In genomic region chr6:75893058-75893775, GRCh38 we compare ENCODE assay signal across 10 cellular contexts.
DNase-seq lines count a peak whose midpoint lies in the region; ATAC-seq and TF ChIP-seq lines count a peak whose summit lies in the region.
"Had no signal": no experiment of that assay in that cellular context is flagged by ENCODE, and none has a peak within 500 bp of the region (broad histone marks: within the 10 kb centered on the region; RNA-seq: fewer than 3 reads in every experiment).

No MANE protein-coding gene starts in this region.

- ATAC-seq in CD8-positive, alpha-beta T cell: no peak
- ATAC-seq in GM18907 (IDR thresholded peaks at IDR 0.05; ENCODE audit: unreplicated experiment): peak; percentile 66
- peak; percentile 67 for ATAC-seq in HG03175 (IDR thresholded peaks at IDR 0.05; ENCODE audit: unreplicated experiment)
- ATAC-seq in GM19328 (IDR thresholded peaks at IDR 0.05; ENCODE audit: unreplicated experiment): no peak

- H3K9me3 Mint-ChIP-seq in CD8-positive, alpha-beta T cell: no peaks in the 10 kb centered on the region

- no peak for DNase-seq in CD8-positive, alpha-beta T cell
- DNase-seq in NCI-H226 (peak; percentile 17), astrocyte of the cerebellum (ENCODE audit: low read depth) (peak; percentile 73), iPS-NIHi7 (ENCODE audit: extremely low spot score) (peak; percentile 41), transverse colon (no peak)

- H3K4me1 ChIP-seq in CD8-positive, alpha-beta T cell (ENCODE audit: insufficient read depth, low read length): no peaks in the 10 kb centered on the region
- H3K4me1 ChIP-seq in transverse colon: no peaks in the 10 kb centered on the region
- H3K4me1 ChIP-seq: SJCRH30 had no signal

- POLR2A ChIA-PET in CD8-positive, alpha-beta T cell (lab: Charles Lee): no interaction called here

- intact Hi-C loops in CD8-positive, alpha-beta T cell (cut with DNase I, micrococcal nuclease): no loop called here
- intact Hi-C loops in transverse colon (cut with DNase I; ENCODE audit: low total_unique reads): no loop called here

- no peak overlapping the region for H3K4me3 Mint-ChIP-seq in CD8-positive, alpha-beta T cell

- H3K27me3 Mint-ChIP-seq in CD8-positive, alpha-beta T cell (ENCODE audit: low read depth): no peaks in the 10 kb centered on the region

- no peaks in the 10 kb centered on the region for H3K36me3 Mint-ChIP-seq in CD8-positive, alpha-beta T cell

- peaks cover 3% of the 10 kb centered on the region for H3K4me1 Mint-ChIP-seq in CD8-positive, alpha-beta T cell (ENCODE audit: low read depth)

- in situ Hi-C loops in astrocyte of the cerebellum (cut with HindIII; ENCODE audit: low sequenced_read_pairs): loop anchor here (5.0 kb wide), 1 partner anchor 106 kb away; no protein-coding TSS in a partner anchor
- in situ Hi-C loops in transverse colon (cut with MboI; ENCODE audit: low pct_ligation_motif_present in 1 of 4, low pct_unique_long_range_greater_than_20kb in 1 of 4, low sequenced_read_pairs in 3 of 4): no loop called here

- CTCF ChIA-PET in CD8-positive, alpha-beta T cell (lab: Charles Lee): interaction anchor here (0.6 to 3.0 kb wide), 8 partner anchors 9 to 1339 kb away, joined by 3 to 21 read pairs (median 4); no protein-coding TSS in a partner anchor

- H3K36me3 ChIP-seq in CD8-positive, alpha-beta T cell (ENCODE audit: insufficient read depth, low read length): no peaks in the 10 kb centered on the region
- peaks cover 0 to 15% (median 3%) of the 10 kb centered on the region in 4 donors for H3K36me3 ChIP-seq in transverse colon
- H3K36me3 ChIP-seq: neutrophil, SJCRH30 had no signal

- no peaks in the 10 kb centered on the region for H3K9me3 ChIP-seq in CD8-positive, alpha-beta T cell (ENCODE audit: low read length)
- H3K9me3 ChIP-seq in transverse colon: no peaks in the 10 kb centered on the region
- H3K9me3 ChIP-seq: neutrophil, SJCRH30 had no signal

- no peak for TF ChIP-seq EP300 in transverse colon (IDR thresholded peaks at IDR 0.05; ENCODE audit: low read depth)

- 7 to 14% methylated on average over 5 of the region's 5 CpGs for WGBS in transverse colon (ENCODE audit: low coverage in 1 of 2), 2 donors

- TF ChIP-seq CTCF in CD8-positive, alpha-beta T cell (IDR thresholded peaks at IDR 0.05): peak; percentile 84
- TF ChIP-seq CTCF in astrocyte of the cerebellum (IDR thresholded peaks at IDR 0.05; ENCODE audit: low read depth, low read length, missing control alignments): peak; percentile 52
- peak; percentile 60 to 73 (median 63) for TF ChIP-seq CTCF in transverse colon (IDR thresholded peaks at IDR 0.05)

- no peak overlapping the region for H3K27ac Mint-ChIP-seq in CD8-positive, alpha-beta T cell

- no peak for TF ChIP-seq POLR2A in transverse colon (IDR thresholded peaks at IDR 0.05)

- no peak overlapping the region for H3K27ac ChIP-seq in CD8-positive, alpha-beta T cell (ENCODE audit: low read depth, low read length)
- H3K27ac ChIP-seq in transverse colon: no peak overlapping the region
- H3K27ac ChIP-seq: neutrophil, SJCRH30 had no signal

- no peak overlapping the region for H3K4me3 ChIP-seq in CD8-positive, alpha-beta T cell (ENCODE audit: low read depth, low read length)
- no peak overlapping the region for H3K4me3 ChIP-seq in astrocyte of the cerebellum (ENCODE audit: low read depth, low read length)
- H3K4me3 ChIP-seq in transverse colon: no peak overlapping the region
- H3K4me3 ChIP-seq: SJCRH30 had no signal

- peaks cover 3% of the 10 kb centered on the region for H3K27me3 ChIP-seq in CD8-positive, alpha-beta T cell (ENCODE audit: insufficient read depth, low read length)
- H3K27me3 ChIP-seq in transverse colon: no peaks in the 10 kb centered on the region
- H3K27me3 ChIP-seq: neutrophil, SJCRH30 had no signal

Comparison
In these comparisons a context has a peak if more than half of its experiments do, and no peak if none do; other contexts are left out.
1. ATAC-seq: peak in GM18907 (single experiment) and HG03175 (single experiment); none in CD8-positive, alpha-beta T cell (single experiment) and GM19328 (single experiment).
2. DNase-seq: peak in NCI-H226 (single experiment), astrocyte of the cerebellum (single experiment) and iPS-NIHi7 (single experiment); none in CD8-positive, alpha-beta T cell (0 of 7) and transverse colon (single experiment).
3. Peak in every context shown above with its lines, with median percentiles within 50 percentile points of each other: CTCF ChIP-seq.